9 cellular contexts compared by ENCODE assay signal in genomic region chr3:123552095-123552714, GRCh38. TPM values are rescaled to one million over a fixed set of nuclear protein-coding genes. Genes with fewer than 3 reads are reported as not detected.
DNase-seq lines count a peak whose midpoint lies in the region; ATAC-seq and TF ChIP-seq lines count a peak whose summit lies in the region.
"Had no signal": no experiment of that assay in that cellular context is flagged by ENCODE, and none has a peak within 500 bp of the region (broad histone marks: within the 10 kb centered on the region; RNA-seq: fewer than 3 reads in every experiment).

No MANE protein-coding gene starts in this region.

- DNase-seq in G401 (ENCODE audit: low spot score): peak; percentile 30
- peak; percentile 77 to 81 for DNase-seq in Kasumi-1 (lab: John Stamatoyannopoulos, UW)
- DNase-seq in adipocyte (ENCODE audit: low read depth): peak; percentile 15
- DNase-seq in lower lobe of right lung: no peak
- DNase-seq in COLO668 (lab: John Stamatoyannopoulos, UW; ENCODE audit: unreplicated experiment): no peak
- no peak for DNase-seq in C1 segment of cervical spinal cord (lab: John Stamatoyannopoulos, UW)
- DNase-seq in stimulated activated naive CD8-positive, alpha-beta T cell treated with anti-CD3 and anti-CD28 coated beads, Interleukin-15, Interleukin-2, amounts not matched to agents 100 U/mL and 50 U/mL, for 24 hours: no peak
- DNase-seq in HK-2 (ENCODE audit: unreplicated experiment): no peak
- DNase-seq: amniotic stem cell had no signal

- no peak overlapping the region for H3K27ac ChIP-seq in lower lobe of right lung

- intact Hi-C loops in lower lobe of right lung (cut with DNase I): no loop called here

- peaks cover 8% of the 10 kb centered on the region for H3K4me1 ChIP-seq in adipocyte (ENCODE audit: control insufficient read depth, insufficient read depth, low read length)
- no peaks in the 10 kb centered on the region for H3K4me1 ChIP-seq in lower lobe of right lung

- H3K27me3 ChIP-seq in adipocyte (replicated peaks; ENCODE audit: control insufficient read depth, insufficient read depth, low read length) (no peaks in the 10 kb centered on the region), lower lobe of right lung (ENCODE audit: low read depth) (no peaks in the 10 kb centered on the region)

- peak; percentile 21 for TF ChIP-seq CTCF in lower lobe of right lung (IDR thresholded peaks at IDR 0.05)

- H3K9ac ChIP-seq in adipocyte (ENCODE audit: low read length): no peak overlapping the region

- peaks cover 57% of the 10 kb centered on the region for H3K36me3 ChIP-seq in adipocyte (ENCODE audit: control insufficient read depth, insufficient read depth, low read length, severe bottlenecking)
- peaks cover 11% of the 10 kb centered on the region for H3K36me3 ChIP-seq in lower lobe of right lung

- H3K9me3 ChIP-seq in adipocyte (ENCODE audit: control insufficient read depth, low read length): peaks cover 10% of the 10 kb centered on the region
- H3K9me3 ChIP-seq in lower lobe of right lung: peaks cover 12% of the 10 kb centered on the region

- ATAC-seq in lower lobe of right lung: no peak
- ATAC-seq in stimulated activated naive CD8-positive, alpha-beta T cell treated with anti-CD3 and anti-CD28 coated beads, Interleukin-15, Interleukin-2, amounts not matched to agents 100 U/mL and 50 U/mL, for 24 hours: no peak

- in situ Hi-C loops in G401 (cut with HindIII; ENCODE audit: low sequenced_read_pairs): no loop called here

- no peak overlapping the region for H3K4me3 ChIP-seq in adipocyte (ENCODE audit: low read length)
- no peak overlapping the region for H3K4me3 ChIP-seq in lower lobe of right lung

RNA-seq across cellular contexts. Expression of gene HACD2, which starts 32.6 kb away (rescaled TPM):
- total RNA-seq in G401 (2014; rRNA removed; shearing (Covaris generic)): 13.8 and 18.9 TPM in 2 replicates
- total RNA-seq in lower lobe of right lung: 42.8 TPM

Comparison
In these comparisons a context has a peak if more than half of its experiments do, and no peak if none do; other contexts are left out.
1. DNase-seq: peak in G401 (single experiment), Kasumi-1 (2 of 2) and adipocyte (single experiment); none in lower lobe of right lung (single experiment), COLO668 (single experiment), C1 segment of cervical spinal cord (0 of 14), stimulated activated naive CD8-positive, alpha-beta T cell treated with anti-CD3 and anti-CD28 coated beads, Interleukin-15, Interleukin-2, amounts not matched to agents 100 U/mL and 50 U/mL, for 24 hours (single experiment) and HK-2 (single experiment).